21 cellular contexts compared by ENCODE assay signal in the genomic region with DNA sequence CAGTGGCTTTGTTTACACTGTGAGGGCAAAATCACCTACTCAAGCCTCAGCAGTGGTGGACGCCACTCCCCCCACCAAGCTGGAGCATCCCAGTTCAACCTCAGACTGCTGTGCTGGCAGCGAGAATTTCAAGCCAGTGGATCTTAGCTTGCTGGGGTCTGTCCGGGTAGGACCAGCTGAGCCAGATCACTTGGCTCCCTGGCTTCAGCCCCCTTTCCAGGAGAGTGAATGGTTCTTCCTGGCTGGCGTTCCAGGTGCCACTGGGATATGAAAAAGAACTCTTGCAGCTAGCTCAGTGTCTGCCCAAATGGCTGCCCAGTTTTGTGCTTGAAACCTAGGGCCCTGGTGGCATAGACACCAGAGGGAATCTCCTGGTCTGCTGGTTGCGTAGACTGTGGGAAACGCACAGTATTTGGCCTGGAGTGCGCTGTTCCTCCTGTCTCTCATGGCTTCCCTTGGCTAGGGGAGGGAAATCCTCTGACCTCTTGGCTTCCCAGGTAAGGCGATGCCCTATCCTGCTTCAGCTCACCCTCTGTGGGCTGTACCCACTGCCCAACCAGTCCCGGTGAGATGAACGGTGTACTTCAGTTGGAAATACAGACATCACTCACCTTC.
"Had no signal": no experiment of that assay in that cellular context is flagged by ENCODE, and none has a peak within 500 bp of the region (broad histone marks: within the 10 kb centered on the region; RNA-seq: fewer than 3 reads in every experiment).

No MANE protein-coding gene starts in this region.

- FAIRE-seq: keratinocyte had no signal

- H3K27ac ChIP-seq: left lung, ovary, prostate gland, skin epidermis, suprapubic skin, thoracic aorta, tibial artery, uterus had no signal

- ATAC-seq: left colon; left lung; natural killer cell; sciatic nerve; stimulated activated effector memory CD8-positive, alpha-beta T cell treated with anti-CD3 and anti-CD28 coated beads, Interleukin-12 subunit alpha, Interleukin-12 subunit beta, amount 100 ng/mL, for 72 hours had no signal

- H3K27me3 ChIP-seq: left lung, ovary, suprapubic skin, tibial artery, uterus had no signal

- H3K36me3 ChIP-seq: left lung, ovary, prostate gland, suprapubic skin, thoracic aorta, tibial artery, uterus had no signal

- H3K4me3 ChIP-seq: left lung, lung, ovary, prostate gland, skin epidermis, suprapubic skin, thoracic aorta, tibial artery, uterus had no signal

- H3K9me3 ChIP-seq: left lung, ovary, prostate gland, thoracic aorta, uterus had no signal

- DNase-seq: head of caudate nucleus; hippocampal formation; left colon; left lung; mesendoderm; naive B cell; natural killer cell; ovary; retina; stimulated activated CD4-positive, alpha-beta T cell treated with anti-CD3 and anti-CD28 coated beads, Interleukin-4, amount 100 ng/mL, for 24 hours; stimulated activated naive CD4-positive, alpha-beta T cell; tibial artery; uterus had no signal

- H3K4me1 ChIP-seq: left lung, prostate gland, suprapubic skin, tibial artery, uterus had no signal
